8 cellular contexts compared by ENCODE assay signal in the genomic region with DNA sequence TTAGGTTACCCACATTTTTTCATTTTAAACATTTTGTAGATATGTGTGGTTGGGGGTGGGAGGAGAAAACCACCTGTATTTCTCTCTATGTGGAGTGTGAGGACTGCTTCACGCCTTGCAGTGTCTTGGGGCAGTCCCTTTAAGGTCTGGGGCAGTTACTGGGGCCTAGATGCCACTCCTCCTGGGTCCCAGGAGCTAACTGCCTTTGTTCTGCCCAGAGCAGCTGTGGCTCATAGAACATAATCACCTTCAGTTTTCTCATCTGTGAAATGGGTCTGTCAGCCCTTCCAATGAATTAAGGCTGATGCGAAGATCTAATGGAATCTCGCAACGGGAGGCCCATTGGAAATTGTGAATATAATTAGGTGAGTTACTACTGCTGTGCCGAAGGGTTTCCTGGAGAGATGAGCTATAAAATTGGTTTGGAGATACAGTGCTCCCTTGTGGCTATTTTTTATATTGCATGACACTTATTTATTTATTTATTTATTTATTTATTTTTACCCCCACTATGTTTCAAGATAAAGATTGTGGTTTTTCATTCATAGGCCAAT. TPM values are rescaled to one million over a fixed set of nuclear protein-coding genes. Genes with fewer than 3 reads are reported as not detected.
DNase-seq lines count a peak whose midpoint lies in the region; ATAC-seq and TF ChIP-seq lines count a peak whose summit lies in the region.

No MANE protein-coding gene starts in this region.

- H3K36me3 ChIP-seq in right atrium auricular region (no peaks in the 10 kb centered on the region), neural progenitor cell (no peaks in the 10 kb centered on the region)

- H3K4me3 ChIP-seq in right atrium auricular region, result no peak overlapping the region
- no peak overlapping the region for H3K4me3 ChIP-seq in neural progenitor cell

- no peak overlapping the region for H3K27ac Mint-ChIP-seq in neural progenitor cell

- H3K4me2 ChIP-seq in neural progenitor cell, result no peak overlapping the region

- H3K4me1 Mint-ChIP-seq in neural progenitor cell, result no peaks in the 10 kb centered on the region

- H3K4me1 ChIP-seq in right atrium auricular region (no peaks in the 10 kb centered on the region), neural progenitor cell (no peaks in the 10 kb centered on the region)

- no peaks in the 10 kb centered on the region for H3K36me3 Mint-ChIP-seq in neural progenitor cell

- no peak overlapping the region for H3K4me3 Mint-ChIP-seq in neural progenitor cell

- H3K27ac ChIP-seq in right atrium auricular region (no peak overlapping the region), neural progenitor cell (no peak overlapping the region)

- ATAC-seq in Right ventricle myocardium superior (ENCODE audit: poor library complexity) (no peak), GM18517 (IDR thresholded peaks at IDR 0.05; ENCODE audit: unreplicated experiment) (no peak)

- TF ChIP-seq CTCF in right atrium auricular region (IDR thresholded peaks at IDR 0.05), result peak; percentile 70 to 79
- TF ChIP-seq CTCF in neural progenitor cell (IDR thresholded peaks at IDR 0.05), result peak; percentile 64

- no peaks in the 10 kb centered on the region for H3K9me3 ChIP-seq in right atrium auricular region
- H3K9me3 ChIP-seq in neural progenitor cell (ENCODE audit: low read depth), result no peaks in the 10 kb centered on the region

- no peaks in the 10 kb centered on the region for H4K20me1 ChIP-seq in neural progenitor cell (ENCODE audit: low read depth)

- intact Hi-C loops in Right ventricle myocardium superior (cut with DNase I), result no loop called here

- H3K9ac ChIP-seq in neural progenitor cell, result no peak overlapping the region

- no peaks in the 10 kb centered on the region for H3F3A ChIP-seq in neural progenitor cell (ENCODE audit: low read depth)

- no peak for DNase-seq in right atrium auricular region (ENCODE audit: low spot score)
- no peak for DNase-seq in Right ventricle myocardium superior
- peak; percentile 69 for DNase-seq in NCI-H82 (lab: John Stamatoyannopoulos, UW)
- DNase-seq in dermis blood vessel endothelial cell, result peak; percentile 40
- DNase-seq in neural progenitor cell (ENCODE audit: low spot score), result peak; percentile 56
- no peak for DNase-seq in NCI-H226
- no peak for DNase-seq in ureter (ENCODE audit: low spot score)

- H3K27me3 ChIP-seq in right atrium auricular region, result no peaks in the 10 kb centered on the region
- H3K27me3 ChIP-seq in neural progenitor cell, result no peaks in the 10 kb centered on the region

- no peaks in the 10 kb centered on the region for H3K9me3 Mint-ChIP-seq in neural progenitor cell

- H3K79me2 ChIP-seq in neural progenitor cell (ENCODE audit: low read depth), result no peaks in the 10 kb centered on the region

- H2AFZ ChIP-seq in neural progenitor cell (replicated peaks), result no peak overlapping the region

- H3K27me3 Mint-ChIP-seq in neural progenitor cell (ENCODE audit: insufficient read depth, low read depth), result peaks cover 7% of the 10 kb centered on the region

RNA-seq across cellular contexts. Expression of gene DHRS7C, which starts 22.9 kb away (rescaled TPM):
- total RNA-seq in right atrium auricular region (100 to 1,000 TPM in 1 of 2 donors, 10 to 100 TPM in 1; 79.3 to 201 TPM), Right ventricle myocardium superior (71.6 TPM), dermis blood vessel endothelial cell (not detected in 2 replicates), neural progenitor cell (ENCODE audit: low replicate concordance) (not detected in 2 replicates), ureter (not detected)

RNA-seq across cellular contexts. Expression of gene GSG1L2, which starts 53.4 kb away (rescaled TPM):
- total RNA-seq in right atrium auricular region, result not detected
- not detected for total RNA-seq in Right ventricle myocardium superior
- total RNA-seq in dermis blood vessel endothelial cell, result not detected in 2 replicates
- total RNA-seq in neural progenitor cell (ENCODE audit: low replicate concordance), result not detected in 2 replicates
- not detected for total RNA-seq in ureter

RNA-seq across cellular contexts. Expression of gene GLP2R, which starts 57.3 kb away (rescaled TPM):
- total RNA-seq in right atrium auricular region (1 to 10 TPM; 1.0 to 1.7 TPM), Right ventricle myocardium superior (0.11 TPM), dermis blood vessel endothelial cell (0.17 TPM in 1 of 2 replicates, not detected in the other), neural progenitor cell (ENCODE audit: low replicate concordance) (not detected in 2 replicates), ureter (0.10 TPM)

Comparison
In these comparisons a context has a peak if more than half of its experiments do, and no peak if none do; other contexts are left out.
1. DNase-seq: peak in NCI-H82 (single experiment), dermis blood vessel endothelial cell (single experiment) and neural progenitor cell (single experiment); none in right atrium auricular region (single experiment), Right ventricle myocardium superior (single experiment), NCI-H226 (single experiment) and ureter (single experiment).
2. RNA of gene DHRS7C, which starts 22.9 kb away (total RNA-seq): 79.3 to 201 TPM in right atrium auricular region and 71.6 TPM in Right ventricle myocardium superior (single experiment); not detected in dermis blood vessel endothelial cell, not detected in neural progenitor cell and not detected in ureter (single experiment); every median in the first group is over 10 times any median in the second.